ENCODE assay signal across 28 cellular contexts in genomic region chr13:26806891-26807290, GRCh38. TPM values are rescaled to one million over a fixed set of nuclear protein-coding genes. Genes with fewer than 3 reads are reported as not detected.
DNase-seq lines count a peak whose midpoint lies in the region; FAIRE-seq and TF ChIP-seq lines count a peak whose summit lies in the region.
"Had no signal": no experiment of that assay in that cellular context is flagged by ENCODE, and none has a peak within 500 bp of the region (broad histone marks: within the 10 kb centered on the region; RNA-seq: fewer than 3 reads in every experiment).

No MANE protein-coding gene starts in this region.

- no peaks in the 10 kb centered on the region for H3K4me1 ChIP-seq in prostate gland (replicated peaks)
- H3K4me1 ChIP-seq: BE2C, BLaER1 had no signal

- FAIRE-seq in bronchial epithelial cell (lab: Jason Lieb, UNC) = no peak
- FAIRE-seq: A204.1, GM12878, GM12892, GM18507 had no signal

- H3K27me3 ChIP-seq in bronchial epithelial cell (ENCODE audit: control insufficient read depth, insufficient read depth, low read length) (no peaks in the 10 kb centered on the region), prostate gland (replicated peaks; ENCODE audit: insufficient read depth) (no peaks in the 10 kb centered on the region)
- H3K27me3 ChIP-seq: BLaER1 had no signal

- intact Hi-C loops in prostate gland (cut with DNase I) = no loop called here

- no peak for TF ChIP-seq POLR2A in prostate gland (IDR thresholded peaks at IDR 0.05)

- H3K36me3 ChIP-seq in bronchial epithelial cell (ENCODE audit: control insufficient read depth, insufficient read depth, low read length) (no peaks in the 10 kb centered on the region), prostate gland (no peaks in the 10 kb centered on the region)
- H3K36me3 ChIP-seq: BE2C, BLaER1 had no signal

- H3K4me3 ChIP-seq in bronchial epithelial cell (ENCODE audit: low read depth, low read length) (no peak overlapping the region), epithelial cell of esophagus (ENCODE audit: low read length) (no peak overlapping the region), prostate gland (no peak overlapping the region)
- H3K4me3 ChIP-seq: BLaER1, GM12878 had no signal

- TF ChIP-seq CTCF in bronchial epithelial cell (IDR thresholded peaks at IDR 0.05; ENCODE audit: insufficient read depth, low read length, severe bottlenecking) (no peak), epithelial cell of esophagus (IDR thresholded peaks at IDR 0.05; ENCODE audit: insufficient read depth, low read depth, low read length, missing control alignments) (no peak), prostate gland (IDR thresholded peaks at IDR 0.05) (no peak)

- DNase-seq in bronchial epithelial cell (ENCODE audit: low read depth) (peak; percentile 53), epithelial cell of esophagus (ENCODE audit: low read depth) (peak; percentile 52), mesenteric fat pad (ENCODE audit: low spot score) (peak; percentile 0), NCI-H187 treated with DMSO at 0.1 percent for 48 hours (lab: John Stamatoyannopoulos, UW) (no peak), prostate gland (ENCODE audit: low spot score) (no peak)
- DNase-seq: 8988T; ACHN; BE2C; C1 segment of cervical spinal cord; CD4-positive, alpha-beta memory T cell; CD4-positive, CD25-positive, alpha-beta regulatory T cell; CD8-positive, alpha-beta memory T cell; COR-L47; DMS 273 treated with DMSO at 0.1 percent for 48 hours; DMS153; DMS53; DMS79; DND-41; EL; GDM1 had no signal

- H3K27ac ChIP-seq in prostate gland = no peak overlapping the region
- H3K27ac ChIP-seq: BLaER1 had no signal

- no peaks in the 10 kb centered on the region for H3K9me3 ChIP-seq in prostate gland
- H3K9me3 ChIP-seq: BE2C, BLaER1 had no signal

RNA-seq across cellular contexts. Expression of gene GPR12, which starts 46.3 kb away (rescaled TPM):
- total RNA-seq in bronchial epithelial cell (not detected in 2 replicates), mesenteric fat pad (not detected), prostate gland (under 1 TPM in 1 of 2 donors, not detected in 1; 0.05 TPM)
- total RNA-seq: A673; CD4-positive, alpha-beta memory T cell; CD4-positive, CD25-positive, alpha-beta regulatory T cell; CD8-positive, alpha-beta memory T cell; Daoy; G401; GM12878 had no signal

Comparison
In these comparisons a context has a peak if more than half of its experiments do, and no peak if none do; other contexts are left out.
1. DNase-seq: peak in bronchial epithelial cell (single experiment), epithelial cell of esophagus (single experiment) and mesenteric fat pad (single experiment); none in NCI-H187 treated with DMSO at 0.1 percent for 48 hours (single experiment) and prostate gland (single experiment).